In genomic region chr11:99960536-99960935, GRCh38 we compare ENCODE assay signal across 18 cellular contexts.
"Had no signal": no experiment of that assay in that cellular context is flagged by ENCODE, and none has a peak within 500 bp of the region (broad histone marks: within the 10 kb centered on the region; RNA-seq: fewer than 3 reads in every experiment).

No MANE protein-coding gene starts in this region.

- ATAC-seq: K562 had no signal

- DNase-seq: MG63, NCI-H1092, NCI-H1105 treated with DMSO at 0.1 percent for 48 hours, NCI-H1417 treated with DMSO at 0.1 percent for 48 hours, NCI-H187, NCI-H2029, NCI-H2081 treated with DMSO at 0.1 percent for 48 hours, NCI-H2171, NCI-H226, NCI-H446, NCI-H510A, NCI-H524 treated with DMSO at 0.1 percent for 48 hours, NCI-H69, NCI-H774, Right ventricle myocardium superior, RPMI8226, SIG-M5 had no signal
